ENCODE assay signal across 1 cellular context in the genomic region with DNA sequence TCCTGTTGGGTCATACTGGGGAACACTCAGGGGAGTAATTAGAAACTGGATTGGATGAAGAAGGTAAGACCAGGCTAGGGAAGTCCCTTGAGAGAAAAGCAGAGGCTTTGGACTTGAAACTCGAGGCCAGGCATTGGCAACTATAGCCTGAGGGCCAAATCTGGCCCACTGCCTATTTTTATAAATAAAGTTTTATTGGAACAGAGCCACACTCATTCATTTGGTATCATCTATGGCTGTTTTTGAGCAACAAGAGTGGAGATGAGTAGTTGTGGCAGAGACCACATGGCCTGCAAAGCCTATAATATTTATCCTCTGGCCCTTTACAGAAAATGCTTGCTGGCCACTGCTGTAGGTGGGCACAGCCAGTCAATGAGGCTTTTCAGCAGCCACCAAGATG.
TF ChIP-seq lines count a peak whose summit lies in the region.

No MANE protein-coding gene starts in this region.

TF ChIP-seq in IMR-90, 13 proteins besides CTCF, POLR2A, EP300 and RAD21 (continued from another document):
- TF ChIP-seq, protein P1, sequence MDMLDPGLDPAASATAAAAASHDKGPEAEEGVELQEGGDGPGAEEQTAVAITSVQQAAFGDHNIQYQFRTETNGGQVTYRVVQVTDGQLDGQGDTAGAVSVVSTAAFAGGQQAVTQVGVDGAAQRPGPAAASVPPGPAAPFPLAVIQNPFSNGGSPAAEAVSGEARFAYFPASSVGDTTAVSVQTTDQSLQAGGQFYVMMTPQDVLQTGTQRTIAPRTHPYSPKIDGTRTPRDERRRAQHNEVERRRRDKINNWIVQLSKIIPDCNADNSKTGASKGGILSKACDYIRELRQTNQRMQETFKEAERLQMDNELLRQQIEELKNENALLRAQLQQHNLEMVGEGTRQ (IDR thresholded peaks at IDR 0.05; ENCODE audit: low read depth, low read length): no peak
- TF ChIP-seq MAFK (IDR thresholded peaks at IDR 0.05; ENCODE audit: low read depth, low read length): no peak
- no peak for TF ChIP-seq FOS (IDR thresholded peaks at IDR 0.05; ENCODE audit: low read depth, low read length)
- no peak for TF ChIP-seq CEBPB (IDR thresholded peaks at IDR 0.05; ENCODE audit: low read depth, low read length)
- no peak for TF ChIP-seq MAZ (IDR thresholded peaks at IDR 0.05; ENCODE audit: borderline replicate concordance, low read depth, low read length)
- no peak for TF ChIP-seq RCOR1 (IDR thresholded peaks at IDR 0.05; ENCODE audit: insufficient replicate concordance, low read length)
- TF ChIP-seq BHLHE40 (IDR thresholded peaks at IDR 0.05; ENCODE audit: low read depth, low read length): no peak
